In genomic region chr1:150926094-150926741, GRCh38 we compare ENCODE assay signal across 8 cellular contexts. TPM values are rescaled to one million over a fixed set of nuclear protein-coding genes. Genes with fewer than 3 reads are reported as not detected.
DNase-seq lines count a peak whose midpoint lies in the region; ATAC-seq and TF ChIP-seq lines count a peak whose summit lies in the region.

Gene SETDB1, plus strand, starts transcription at chr1:150926363. Its CDS starts 1,352 bp downstream, at chr1:150927715.

- TF ChIP-seq CTCF in AG10803 (conservative IDR thresholded peaks at IDR 0.05; ENCODE audit: low read length) = peak; percentile 26

- ATAC-seq in GM19043 (IDR thresholded peaks at IDR 0.05; ENCODE audit: low read depth, unreplicated experiment) (peak; percentile 91), HG03378 (IDR thresholded peaks at IDR 0.05; ENCODE audit: unreplicated experiment) (peak; percentile 82)

- peak within 1 kb of the TSS; percentile 93 for H3K4me3 ChIP-seq in AG10803 (ENCODE audit: low read length)

- DNase-seq in AG10803 (ENCODE audit: low read depth) = peak; percentile 95
- DNase-seq in NCI-H460 (ENCODE audit: extremely low read depth, low read depth) = peak; percentile 99
- DNase-seq in activated CD4-positive, CD25-positive, alpha-beta regulatory T cell treated with anti-CD3 and anti-CD28 coated beads, Interleukin-2, amount 50 U/mL, for 72 hours = peak; percentile 91
- DNase-seq in cerebellar nuclear complex (lab: John Stamatoyannopoulos, UW) = peak; percentile 6 to 63
- peak; percentile 98 for DNase-seq in islet precursor cell
- DNase-seq in stimulated activated CD4-positive, alpha-beta T cell treated with anti-CD3 and anti-CD28 coated beads, Interleukin-12 subunit alpha, Interleukin-12 subunit beta, amount 100 ng/mL, for 48 hours (ENCODE audit: low read depth in 2 of 3, low spot score in 1 of 3) = peak; percentile 92 to 95 (median 95)

RNA-seq across cellular contexts. Expression of gene SETDB1, which starts in this region (rescaled TPM):
- 46.5 and 53.6 TPM in 2 replicates for total RNA-seq in NCI-H460 (2014; rRNA removed; shearing (Covaris generic))
- 52.5 and 63.8 TPM in 2 replicates for polyA plus RNA-seq in NCI-H460 (2014; cell fraction: nucleus; rRNA removed)

Comparison
In these comparisons a context has a peak if more than half of its experiments do, and no peak if none do; other contexts are left out.
1. Peak in every context shown above with its lines: DNase-seq, ATAC-seq and H3K4me3 ChIP-seq.
2. DNase-seq: peak in every context shown above with its lines; median percentile 99 in NCI-H460; 98 in islet precursor cell; 95 in AG10803; 95 in stimulated activated CD4-positive, alpha-beta T cell treated with anti-CD3 and anti-CD28 coated beads, Interleukin-12 subunit alpha, Interleukin-12 subunit beta, amount 100 ng/mL, for 48 hours; 91 in activated CD4-positive, CD25-positive, alpha-beta regulatory T cell treated with anti-CD3 and anti-CD28 coated beads, Interleukin-2, amount 50 U/mL, for 72 hours; 34 in cerebellar nuclear complex.